In the genomic region with DNA sequence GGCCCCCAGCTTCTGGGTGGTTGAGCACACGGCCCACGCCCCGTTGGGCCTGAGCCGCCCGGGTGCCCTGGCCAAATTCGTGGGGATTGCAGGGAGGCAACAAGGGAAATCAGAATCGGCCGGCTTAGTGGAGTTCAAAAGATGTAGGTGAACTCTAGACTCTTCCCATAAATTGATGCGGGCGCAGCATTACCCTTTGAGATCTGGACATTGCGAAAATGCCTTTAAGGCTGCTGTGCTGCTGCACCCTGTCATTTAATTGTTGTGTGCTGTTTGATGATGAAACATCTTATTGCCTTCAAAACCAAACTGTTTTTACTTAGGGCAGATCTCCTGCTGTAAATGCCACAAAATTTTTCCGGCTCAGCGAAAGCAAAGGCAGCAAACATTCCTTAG, we compare ENCODE assay signal across 8 cellular contexts. TPM values are rescaled to one million over a fixed set of nuclear protein-coding genes. Genes with fewer than 3 reads are reported as not detected.
DNase-seq lines count a peak whose midpoint lies in the region; ATAC-seq and TF ChIP-seq lines count a peak whose summit lies in the region.

No MANE protein-coding gene starts in this region.

- no peaks in the 10 kb centered on the region for H3K36me3 ChIP-seq in KMS-11 (ENCODE audit: insufficient read depth)

- peak overlapping the region; percentile 88 for H3K4me3 Mint-ChIP-seq in CD4-positive, alpha-beta T cell

- H2AFZ ChIP-seq in KMS-11 (ENCODE audit: low read depth), result peak overlapping the region; percentile 52

- intact Hi-C loops in CD4-positive, alpha-beta T cell (cut with DNase I, micrococcal nuclease), result loop anchor here in 1 of 2 experiments (2.0 kb wide), 1 partner anchor 43 kb away; the partner anchor contains the start of gene DKC1

- H3K27ac Mint-ChIP-seq in CD4-positive, alpha-beta T cell, result no peak overlapping the region

- H3K4me1 ChIP-seq in KMS-11 (ENCODE audit: low read depth, poor library complexity, severe bottlenecking) (peaks cover 3% of the 10 kb centered on the region), mononuclear cell (ENCODE audit: insufficient read depth, low read length) (peaks cover 40% of the 10 kb centered on the region)

- DNase-seq in CD4-positive, alpha-beta T cell, result no peak
- DNase-seq in caudate nucleus (lab: John Stamatoyannopoulos, UW), result no peak
- no peak for DNase-seq in middle frontal gyrus (ENCODE audit: extremely low spot score, low spot score)
- DNase-seq in NCI-H1092 (lab: John Stamatoyannopoulos, UW), result no peak
- DNase-seq in MV-4-11 (lab: John Stamatoyannopoulos, UW), result no peak

- H3K27me3 ChIP-seq in CD4-positive, alpha-beta T cell (ENCODE audit: control insufficient read depth, insufficient read depth, low read length), result no peaks in the 10 kb centered on the region
- H3K27me3 ChIP-seq in KMS-11 (ENCODE audit: insufficient read depth, low read depth), result no peaks in the 10 kb centered on the region
- no peaks in the 10 kb centered on the region for H3K27me3 ChIP-seq in mononuclear cell (ENCODE audit: insufficient read depth, low read length)

- no peaks in the 10 kb centered on the region for H3K9me3 Mint-ChIP-seq in CD4-positive, alpha-beta T cell

- no peaks in the 10 kb centered on the region for H3K27me3 Mint-ChIP-seq in CD4-positive, alpha-beta T cell

- H3K36me3 Mint-ChIP-seq in CD4-positive, alpha-beta T cell (ENCODE audit: low read depth), result no peaks in the 10 kb centered on the region

- H3K79me2 ChIP-seq in KMS-11 (ENCODE audit: insufficient read depth, low read depth), result no peaks in the 10 kb centered on the region

- H3K27ac ChIP-seq in CD4-positive, alpha-beta T cell (ENCODE audit: low read depth, low read length), result no peak overlapping the region
- H3K27ac ChIP-seq in KMS-11, result no peak overlapping the region
- H3K27ac ChIP-seq in caudate nucleus (ENCODE audit: low read depth, low read length), result peak overlapping the region; percentile 40

- no peak overlapping the region for H3K9ac ChIP-seq in KMS-11

- peak overlapping the region; percentile 73; the same call in 1 of the 2 replicates for H3K4me2 ChIP-seq in KMS-11

- CTCF ChIA-PET in CD4-positive, alpha-beta T cell (lab: Charles Lee), result interaction anchor here (1.4 kb wide), 1 partner anchor 29 kb away, joined by 3 read pairs; no protein-coding TSS in a partner anchor

- TF ChIP-seq CTCF in CD4-positive, alpha-beta T cell (IDR thresholded peaks at IDR 0.05), result no peak
- no peak for TF ChIP-seq CTCF in KMS-11 (conservative IDR thresholded peaks at IDR 0.05; ENCODE audit: low read depth, low read length)

- peaks cover 39% of the 10 kb centered on the region for H3K4me1 Mint-ChIP-seq in CD4-positive, alpha-beta T cell (ENCODE audit: low read depth)

- no peaks in the 10 kb centered on the region for H3K9me3 ChIP-seq in CD4-positive, alpha-beta T cell (ENCODE audit: control insufficient read depth, low read length)
- no peaks in the 10 kb centered on the region for H3K9me3 ChIP-seq in mononuclear cell (ENCODE audit: low read depth, low read length)

- ATAC-seq in CD4-positive, alpha-beta T cell (ENCODE audit: poor library complexity), result no peak
- ATAC-seq in GM18868 (IDR thresholded peaks at IDR 0.05; ENCODE audit: unreplicated experiment), result no peak

- no peaks in the 10 kb centered on the region for H4K20me1 ChIP-seq in KMS-11 (ENCODE audit: insufficient read depth)

- H3K4me3 ChIP-seq in KMS-11 (IDR thresholded peaks at IDR 0.05; ENCODE audit: insufficient read depth, low read depth, low read length) (no peak overlapping the region), mononuclear cell (ENCODE audit: low read length) (peak overlapping the region; percentile 64)

- POLR2A ChIA-PET in CD4-positive, alpha-beta T cell (lab: Charles Lee), result interaction anchor here (0.8 to 1.8 kb wide), 2 partner anchors 21 to 43 kb away, joined by 5 to 17 read pairs; partner anchors contain the start of gene DKC1

RNA-seq across cellular contexts. Expression of gene MPP1, which starts 0.4 kb away (rescaled TPM):
- total RNA-seq in CD4-positive, alpha-beta T cell, result 10 to 100 TPM; 10.7 to 13.1 TPM
- total RNA-seq in mononuclear cell, result 80.9 TPM

RNA-seq across cellular contexts. Expression of gene SMIM9, which starts 28.8 kb away (rescaled TPM):
- total RNA-seq in CD4-positive, alpha-beta T cell, result not detected
- total RNA-seq in mononuclear cell, result not detected

RNA-seq across cellular contexts. Expression of gene DKC1, which starts 43.0 kb away (rescaled TPM):
- total RNA-seq in CD4-positive, alpha-beta T cell, result 10 to 100 TPM; 51.7 to 58.6 TPM
- 39.3 TPM for total RNA-seq in mononuclear cell

RNA-seq across cellular contexts. Expression of gene GAB3, which starts 54.8 kb away (rescaled TPM):
- 1 to 10 TPM; 3.4 to 3.5 TPM for total RNA-seq in CD4-positive, alpha-beta T cell
- 10.1 TPM for total RNA-seq in mononuclear cell
